ENCODE assay signal across 1 cellular context in the genomic region with DNA sequence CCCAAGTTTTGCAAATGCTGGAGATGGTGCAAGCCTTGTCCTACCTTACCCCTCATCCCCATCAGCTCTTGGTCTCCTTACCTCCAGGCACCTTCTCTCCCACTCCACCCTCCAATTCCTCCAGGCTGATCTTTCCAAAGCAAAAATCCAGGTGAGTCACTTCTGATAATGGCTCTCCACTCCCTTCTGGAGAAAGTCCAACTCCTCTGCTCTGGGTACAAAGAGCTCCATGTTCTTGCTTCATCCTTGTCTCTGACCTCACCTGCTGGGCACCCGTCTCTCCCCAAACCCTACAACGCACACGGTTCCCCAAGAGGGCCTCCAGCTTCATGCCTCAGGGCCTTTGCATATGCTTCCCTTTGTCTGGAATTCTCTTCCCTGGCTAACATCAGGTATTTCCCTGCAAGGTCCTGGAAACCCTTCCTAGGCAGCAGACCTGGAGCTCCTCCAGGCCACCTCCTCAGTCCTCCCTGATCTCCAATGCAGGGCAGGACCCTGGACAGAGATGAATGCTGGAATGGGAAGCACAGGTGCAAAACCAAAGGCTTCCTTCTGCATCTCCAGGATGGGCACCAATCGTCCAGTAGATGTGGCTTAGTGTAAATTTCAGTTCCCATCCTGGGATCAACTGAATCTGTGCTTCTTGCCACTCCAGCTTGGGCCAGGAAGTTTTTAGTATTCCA.
TF ChIP-seq lines count a peak whose summit lies in the region.

No MANE protein-coding gene starts in this region.

TF ChIP-seq in HepG2, 621 proteins besides CTCF, POLR2A, EP300 and RAD21:
- TF ChIP-seq ZNF230 (CRISPR knock-in tag; IDR thresholded peaks at IDR 0.05) (no peak), RXRB (CRISPR knock-in tag; IDR thresholded peaks at IDR 0.05; ENCODE audit: borderline replicate concordance) (no peak), ATF7 (IDR thresholded peaks at IDR 0.05) (no peak), ATF7 (CRISPR knock-in tag; IDR thresholded peaks at IDR 0.05) (no peak), PHF5A (CRISPR knock-in tag; IDR thresholded peaks at IDR 0.05; ENCODE audit: low read depth, unreplicated experiment) (no peak), ARNTL (CRISPR knock-in tag; IDR thresholded peaks at IDR 0.05) (no peak), MIER2 (CRISPR knock-in tag; IDR thresholded peaks at IDR 0.05) (0 out of 2 replicates have a peak, but pooled peaks have one; percentile 46)
- TF ChIP-seq, protein P1, sequence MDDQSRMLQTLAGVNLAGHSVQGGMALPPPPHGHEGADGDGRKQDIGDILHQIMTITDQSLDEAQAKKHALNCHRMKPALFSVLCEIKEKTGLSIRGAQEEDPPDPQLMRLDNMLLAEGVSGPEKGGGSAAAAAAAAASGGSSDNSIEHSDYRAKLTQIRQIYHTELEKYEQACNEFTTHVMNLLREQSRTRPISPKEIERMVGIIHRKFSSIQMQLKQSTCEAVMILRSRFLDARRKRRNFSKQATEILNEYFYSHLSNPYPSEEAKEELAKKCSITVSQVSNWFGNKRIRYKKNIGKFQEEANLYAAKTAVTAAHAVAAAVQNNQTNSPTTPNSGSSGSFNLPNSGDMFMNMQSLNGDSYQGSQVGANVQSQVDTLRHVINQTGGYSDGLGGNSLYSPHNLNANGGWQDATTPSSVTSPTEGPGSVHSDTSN (CRISPR knock-in tag; IDR thresholded peaks at IDR 0.05; ENCODE audit: borderline replicate concordance): no peak
- TF ChIP-seq, protein P2, sequence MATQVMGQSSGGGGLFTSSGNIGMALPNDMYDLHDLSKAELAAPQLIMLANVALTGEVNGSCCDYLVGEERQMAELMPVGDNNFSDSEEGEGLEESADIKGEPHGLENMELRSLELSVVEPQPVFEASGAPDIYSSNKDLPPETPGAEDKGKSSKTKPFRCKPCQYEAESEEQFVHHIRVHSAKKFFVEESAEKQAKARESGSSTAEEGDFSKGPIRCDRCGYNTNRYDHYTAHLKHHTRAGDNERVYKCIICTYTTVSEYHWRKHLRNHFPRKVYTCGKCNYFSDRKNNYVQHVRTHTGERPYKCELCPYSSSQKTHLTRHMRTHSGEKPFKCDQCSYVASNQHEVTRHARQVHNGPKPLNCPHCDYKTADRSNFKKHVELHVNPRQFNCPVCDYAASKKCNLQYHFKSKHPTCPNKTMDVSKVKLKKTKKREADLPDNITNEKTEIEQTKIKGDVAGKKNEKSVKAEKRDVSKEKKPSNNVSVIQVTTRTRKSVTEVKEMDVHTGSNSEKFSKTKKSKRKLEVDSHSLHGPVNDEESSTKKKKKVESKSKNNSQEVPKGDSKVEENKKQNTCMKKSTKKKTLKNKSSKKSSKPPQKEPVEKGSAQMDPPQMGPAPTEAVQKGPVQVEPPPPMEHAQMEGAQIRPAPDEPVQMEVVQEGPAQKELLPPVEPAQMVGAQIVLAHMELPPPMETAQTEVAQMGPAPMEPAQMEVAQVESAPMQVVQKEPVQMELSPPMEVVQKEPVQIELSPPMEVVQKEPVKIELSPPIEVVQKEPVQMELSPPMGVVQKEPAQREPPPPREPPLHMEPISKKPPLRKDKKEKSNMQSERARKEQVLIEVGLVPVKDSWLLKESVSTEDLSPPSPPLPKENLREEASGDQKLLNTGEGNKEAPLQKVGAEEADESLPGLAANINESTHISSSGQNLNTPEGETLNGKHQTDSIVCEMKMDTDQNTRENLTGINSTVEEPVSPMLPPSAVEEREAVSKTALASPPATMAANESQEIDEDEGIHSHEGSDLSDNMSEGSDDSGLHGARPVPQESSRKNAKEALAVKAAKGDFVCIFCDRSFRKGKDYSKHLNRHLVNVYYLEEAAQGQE (IDR thresholded peaks at IDR 0.05; ENCODE audit: borderline replicate concordance in 1 of 2, low read depth in 1 of 2, low read length in 2 of 2): peak; percentile 36 to 85
